In the genomic region with DNA sequence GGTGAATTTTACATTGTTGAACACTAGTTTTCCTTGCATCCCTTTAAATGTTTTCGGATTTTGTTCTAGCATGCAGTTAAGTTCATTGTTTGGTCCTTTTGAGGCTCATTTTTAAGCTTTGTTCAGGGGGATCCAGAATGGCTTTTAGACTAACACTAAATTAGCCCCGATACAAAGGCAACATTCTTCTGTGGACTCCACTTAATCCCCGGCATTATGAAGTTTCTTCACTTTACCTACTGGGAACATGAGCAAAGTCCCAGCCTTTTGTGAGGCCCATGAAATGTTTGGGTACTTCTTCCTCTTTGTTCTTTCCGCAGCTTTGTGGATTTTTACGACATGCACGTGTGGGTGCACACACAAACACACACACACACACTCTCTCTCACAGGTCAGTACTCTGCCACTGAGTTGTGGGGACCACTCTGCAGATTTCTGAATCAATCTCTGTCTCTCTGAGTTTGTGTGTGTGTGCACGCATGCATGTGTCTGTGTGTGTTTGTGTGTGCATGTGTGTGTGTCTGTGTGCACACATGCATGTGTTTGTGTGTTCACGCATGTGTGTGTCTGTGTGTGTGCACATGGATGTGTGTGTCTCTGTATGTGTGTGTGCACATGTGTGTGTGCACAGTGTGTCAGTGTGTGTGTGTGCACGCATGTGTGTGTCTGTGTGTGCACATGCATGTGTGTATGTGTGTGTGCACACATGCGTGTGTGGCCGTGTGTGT, we compare ENCODE assay signal across 16 cellular contexts.
DNase-seq lines count a peak whose midpoint lies in the region; ATAC-seq, FAIRE-seq and TF ChIP-seq lines count a peak whose summit lies in the region.
"Had no signal": no experiment of that assay in that cellular context is flagged by ENCODE, and none has a peak within 500 bp of the region (broad histone marks: within the 10 kb centered on the region; RNA-seq: fewer than 3 reads in every experiment).

No MANE protein-coding gene starts in this region.

- H3K36me3 ChIP-seq in HepG2 (replicated peaks in 1 of 2; ENCODE audit: control insufficient read depth in 1 of 2, insufficient read depth in 2 of 2, low read length in 2 of 2): no peaks in the 10 kb centered on the region
- no peaks in the 10 kb centered on the region for H3K36me3 ChIP-seq in right lobe of liver
- H3K36me3 ChIP-seq in naive thymus-derived CD4-positive, alpha-beta T cell (ENCODE audit: control insufficient read depth in 2 of 3, insufficient read depth in 3 of 3, low read length in 3 of 3): no peaks in the 10 kb centered on the region
- H3K36me3 ChIP-seq in Caco-2 (ENCODE audit: control insufficient read depth, insufficient read depth, low read length): no peaks in the 10 kb centered on the region

- ATAC-seq in HepG2 (no peak), right lobe of liver (no peak)
- no peak for ATAC-seq in naive thymus-derived CD4-positive, alpha-beta T cell

- H3K9me3 ChIP-seq in HepG2 (ENCODE audit: low read length) (peaks cover 5% of the 10 kb centered on the region; the same call in 1 of the 2 replicates), right lobe of liver (no peaks in the 10 kb centered on the region), Caco-2 (no peaks in the 10 kb centered on the region)
- H3K9me3 ChIP-seq in naive thymus-derived CD4-positive, alpha-beta T cell (ENCODE audit: control insufficient read depth in 2 of 3, low read length in 3 of 3): no peaks in the 10 kb centered on the region

- no TSS peak for BruUV-seq in HepG2 (replicated peaks; lab: Mats Ljungman, UMichigan)
- BruUV-seq in Caco-2 (replicated peaks; lab: Mats Ljungman, UMichigan): no TSS peak

- TF ChIP-seq CTCF in HepG2 (CRISPR knock-in tag; IDR thresholded peaks at IDR 0.05) (no peak), right lobe of liver (IDR thresholded peaks at IDR 0.05) (no peak), brain (conservative IDR thresholded peaks at IDR 0.05) (no peak), RWPE1 (conservative IDR thresholded peaks at IDR 0.05; ENCODE audit: low read depth) (no peak), Caco-2 (IDR thresholded peaks at IDR 0.05; ENCODE audit: insufficient read depth in 1 of 2, low read depth in 1 of 2, low read length in 1 of 2, severe bottlenecking in 1 of 2, unreplicated experiment in 1 of 2) (no peak)

- H3K27ac ChIP-seq in HepG2 (ENCODE audit: extremely low read length, insufficient read depth, low read length) (no peak overlapping the region), right lobe of liver (no peak overlapping the region), RWPE1 (no peak overlapping the region)
- H3K27ac ChIP-seq in naive thymus-derived CD4-positive, alpha-beta T cell (ENCODE audit: low read depth, low read length): no peak overlapping the region
- H3K27ac ChIP-seq: KMS-11, PC-9 had no signal

- no peak for TF ChIP-seq RAD21 in HepG2 (CRISPR knock-in tag; IDR thresholded peaks at IDR 0.05)

- peaks cover 0 to 23% of the 10 kb centered on the region in 2 experiments; a peak in 2 of 5 replicates for H3K27me3 ChIP-seq in HepG2 (ENCODE audit: control insufficient read depth in 1 of 2, insufficient read depth in 2 of 2, low read length in 2 of 2)
- H3K27me3 ChIP-seq in right lobe of liver: no peaks in the 10 kb centered on the region
- H3K27me3 ChIP-seq in naive thymus-derived CD4-positive, alpha-beta T cell (ENCODE audit: control insufficient read depth in 2 of 2, insufficient read depth in 2 of 2, low read length in 2 of 2): no peaks in the 10 kb centered on the region
- no peaks in the 10 kb centered on the region for H3K27me3 ChIP-seq in Caco-2 (replicated peaks; ENCODE audit: control insufficient read depth, insufficient read depth, low read length)

- H3K79me2 ChIP-seq in HepG2 (ENCODE audit: insufficient read depth, low read length): no peaks in the 10 kb centered on the region

- TF ChIP-seq EP300 in HepG2 (IDR thresholded peaks at IDR 0.05; ENCODE audit: low read depth in 2 of 2, low read length in 2 of 2) (no peak), HepG2 (CRISPR knock-in tag; IDR thresholded peaks at IDR 0.05; ENCODE audit: borderline replicate concordance) (no peak)

- H2AFZ ChIP-seq in HepG2 (ENCODE audit: low read length): no peak overlapping the region
- H2AFZ ChIP-seq: PC-9 had no signal

- peaks cover 28% of the 10 kb centered on the region for H3K27me3 Mint-ChIP-seq in brain
- peaks cover 0 to 30% (median 0%) of the 10 kb centered on the region in 5 donors for H3K27me3 Mint-ChIP-seq in naive thymus-derived CD4-positive, alpha-beta T cell
- peaks cover 10% of the 10 kb centered on the region for H3K27me3 Mint-ChIP-seq in Caco-2 (ENCODE audit: insufficient read depth, unreplicated experiment)

- H3K4me3 Mint-ChIP-seq in brain (peak overlapping the region in 2 of 5 experiments; percentile 15 to 60), Caco-2 (ENCODE audit: unreplicated experiment) (no peak overlapping the region)
- no peak overlapping the region for H3K4me3 Mint-ChIP-seq in naive thymus-derived CD4-positive, alpha-beta T cell
- H3K4me3 Mint-ChIP-seq: B cell; CD4-positive, alpha-beta memory T cell had no signal

- FAIRE-seq in HepG2 (lab: Jason Lieb, UNC): peak; percentile 23

- H3K36me3 Mint-ChIP-seq in brain: peaks cover 8% of the 10 kb centered on the region
- H3K36me3 Mint-ChIP-seq in naive thymus-derived CD4-positive, alpha-beta T cell: peaks cover 0 to 8% (median 6%) of the 10 kb centered on the region in 5 donors
- no peaks in the 10 kb centered on the region for H3K36me3 Mint-ChIP-seq in Caco-2 (ENCODE audit: insufficient read depth, unreplicated experiment)

- H3K9me3 Mint-ChIP-seq in brain: peaks cover 35 to 67% (median 36%) of the 10 kb centered on the region in 5 experiments
- peaks cover 2 to 28% (median 14%) of the 10 kb centered on the region in 11 donors for H3K9me3 Mint-ChIP-seq in naive thymus-derived CD4-positive, alpha-beta T cell
- peaks cover 21% of the 10 kb centered on the region for H3K9me3 Mint-ChIP-seq in Caco-2 (ENCODE audit: unreplicated experiment)

- no peak overlapping the region for H3K4me2 ChIP-seq in HepG2 (ENCODE audit: low read depth, low read length)
- H3K4me2 ChIP-seq: KMS-11, PC-9 had no signal

- TF ChIP-seq POLR2A in HepG2 (IDR thresholded peaks at IDR 0.05; ENCODE audit: insufficient read depth in 1 of 2, low read depth in 2 of 2, low read length in 2 of 2): no peak
- TF ChIP-seq POLR2A in right lobe of liver (IDR thresholded peaks at IDR 0.05): no peak

- WGBS in HepG2 (ENCODE audit: low lambda C conversion rate): 33% methylated on average over 11 of the region's 11 CpGs
- WGBS in right lobe of liver (ENCODE audit: insufficient coverage, low coverage, low lambda C conversion rate, missing lambda C conversion rate): 74% methylated on average over 11 of the region's 11 CpGs

- DNase-seq in HepG2 (ENCODE audit: low spot score) (peak; percentile 46), right lobe of liver (no peak), islet precursor cell (peak; percentile 29), RWPE1 (ENCODE audit: low spot score) (no peak), Caco-2 (no peak)
- DNase-seq in naive thymus-derived CD4-positive, alpha-beta T cell: no peak
- DNase-seq: CD4-positive, alpha-beta memory T cell; DND-41; GDM1; GOT3; NCI-H187 treated with DMSO at 0.1 percent for 48 hours; NCI-H446; PC-9 had no signal

- H3K4me3 ChIP-seq in HepG2 (replicated peaks in 1 of 3; ENCODE audit: insufficient read depth in 1 of 3, low read depth in 2 of 3, low read length in 3 of 3) (no peak overlapping the region), right lobe of liver (no peak overlapping the region), Caco-2 (ENCODE audit: low read depth, low read length) (no peak overlapping the region)
- no peak overlapping the region for H3K4me3 ChIP-seq in naive thymus-derived CD4-positive, alpha-beta T cell (ENCODE audit: low read length)
- H3K4me3 ChIP-seq: PC-9 had no signal

- H4K20me1 ChIP-seq in HepG2 (ENCODE audit: insufficient read depth, low read length): no peaks in the 10 kb centered on the region

- intact Hi-C loops in HepG2 (cut with micrococcal nuclease; ENCODE audit: unreplicated experiment): no loop called here
- intact Hi-C loops in right lobe of liver (cut with DNase I): no loop called here
- intact Hi-C loops in naive thymus-derived CD4-positive, alpha-beta T cell (cut with micrococcal nuclease): no loop called here
- intact Hi-C loops in Caco-2 (cut with micrococcal nuclease; ENCODE audit: unreplicated experiment): no loop called here

- H3K4me1 Mint-ChIP-seq in brain: peaks cover 18% of the 10 kb centered on the region
- peaks cover 0 to 8% (median 0%) of the 10 kb centered on the region in 7 donors for H3K4me1 Mint-ChIP-seq in naive thymus-derived CD4-positive, alpha-beta T cell
- no peaks in the 10 kb centered on the region for H3K4me1 Mint-ChIP-seq in Caco-2 (ENCODE audit: low read depth, unreplicated experiment)
- H3K4me1 Mint-ChIP-seq: B cell had no signal

- peak overlapping the region in 4 of 5 experiments; percentile 8 to 54 (median 42) for H3K27ac Mint-ChIP-seq in brain
- H3K27ac Mint-ChIP-seq in naive thymus-derived CD4-positive, alpha-beta T cell: no peak overlapping the region
- no peak overlapping the region for H3K27ac Mint-ChIP-seq in Caco-2 (ENCODE audit: unreplicated experiment)
- H3K27ac Mint-ChIP-seq: B cell; CD4-positive, alpha-beta memory T cell had no signal

- no peak overlapping the region for H3K9ac ChIP-seq in HepG2 (ENCODE audit: insufficient read depth, low read depth, low read length)
- H3K9ac ChIP-seq: KMS-11 had no signal

- in situ Hi-C loops in HepG2 (cut with HindIII; ENCODE audit: extremely low pct_ligation_motif_present, low pct_unique_long_range_greater_than_20kb): no loop called here

- H3K4me1 ChIP-seq in HepG2 (ENCODE audit: insufficient read depth, low read length): peaks cover 8% of the 10 kb centered on the region
- H3K4me1 ChIP-seq in right lobe of liver: no peaks in the 10 kb centered on the region
- H3K4me1 ChIP-seq in naive thymus-derived CD4-positive, alpha-beta T cell (ENCODE audit: control insufficient read depth in 2 of 2, insufficient read depth in 2 of 2, low read length in 2 of 2): no peaks in the 10 kb centered on the region
- H3K4me1 ChIP-seq in Caco-2: no peaks in the 10 kb centered on the region

- POLR2A ChIA-PET in HepG2 (lab: Yijun Ruan, JAX) (no interaction called here), RWPE1 (lab: Yijun Ruan, JAX; ENCODE audit: low non-redundant PET) (no interaction called here), Caco-2 (lab: Charles Lee) (no interaction called here)
- POLR2A ChIA-PET in naive thymus-derived CD4-positive, alpha-beta T cell (lab: Charles Lee): interaction anchor here (1.2 kb wide), 1 partner anchor 23 kb away, joined by 3 read pairs; no protein-coding TSS in a partner anchor

- CTCF ChIA-PET in HepG2 (lab: Yijun Ruan, JAX; ENCODE audit: low intra/inter-chr PET ratio, low total read pairs): no interaction called here
- CTCF ChIA-PET in naive thymus-derived CD4-positive, alpha-beta T cell (lab: Charles Lee): no interaction called here
- CTCF ChIA-PET in RWPE1 (lab: Yijun Ruan, JAX): no interaction called here
- CTCF ChIA-PET in Caco-2 (lab: Charles Lee): no interaction called here

TF ChIP-seq in HepG2, 621 proteins besides CTCF, POLR2A, EP300 and RAD21 (continues in another document):
- 0 out of 2 replicates have a peak, but pooled peaks have one; percentile 5 for TF ChIP-seq PHF20 (CRISPR knock-in tag; IDR thresholded peaks at IDR 0.05)

Comparison
In these comparisons a context has a peak if more than half of its experiments do, and no peak if none do; other contexts are left out.
1. DNase-seq: peak in HepG2 (single experiment) and islet precursor cell (single experiment); none in right lobe of liver (0 of 3), naive thymus-derived CD4-positive, alpha-beta T cell (0 of 9), RWPE1 (single experiment) and Caco-2 (0 of 2).
2. H3K27ac Mint-ChIP-seq: peak in brain (4 of 5); none in naive thymus-derived CD4-positive, alpha-beta T cell (0 of 9) and Caco-2 (single experiment).